20 cellular contexts compared by ENCODE assay signal in the genomic region with DNA sequence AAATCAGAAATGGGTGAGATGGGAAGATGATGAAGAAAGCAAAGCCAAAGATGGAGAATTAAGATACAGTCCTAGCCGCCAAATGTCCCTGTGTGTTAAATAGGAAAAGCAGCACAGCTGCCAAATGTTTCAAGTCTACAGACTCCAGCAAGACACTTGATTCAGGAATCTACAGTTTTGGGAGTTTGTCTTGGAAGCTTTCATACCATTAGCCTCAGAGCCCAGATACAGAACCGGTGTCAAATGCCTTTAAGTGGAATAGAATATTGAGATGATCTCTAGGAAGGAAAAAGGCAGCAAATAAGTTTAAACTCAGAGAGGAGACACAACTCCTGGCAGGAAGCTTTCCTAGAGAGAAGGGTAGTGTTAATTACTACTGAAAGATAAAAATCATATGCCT. TPM values are rescaled to one million over a fixed set of nuclear protein-coding genes. Genes with fewer than 3 reads are reported as not detected.
DNase-seq lines count a peak whose midpoint lies in the region; ATAC-seq and TF ChIP-seq lines count a peak whose summit lies in the region.
"Had no signal": no experiment of that assay in that cellular context is flagged by ENCODE, and none has a peak within 500 bp of the region (broad histone marks: within the 10 kb centered on the region; RNA-seq: fewer than 3 reads in every experiment).

No MANE protein-coding gene starts in this region.

- DNase-seq in SK-N-MC (ENCODE audit: low read depth, low spot score) (no peak), tibial artery (no peak), occipital lobe (lab: John Stamatoyannopoulos, UW) (no peak)
- DNase-seq in effector memory CD8-positive, alpha-beta T cell: no peak
- DNase-seq: 8988T; ACHN; AML-193; BE2C; CD4-positive, alpha-beta T cell; CD8-positive, alpha-beta memory T cell; DMS153; DND-41; H9 had no signal

- H3K9me3 ChIP-seq in SK-N-MC (ENCODE audit: low read depth, low read length) (no peaks in the 10 kb centered on the region), tibial artery (no peaks in the 10 kb centered on the region)
- H3K9me3 ChIP-seq: A549, BE2C had no signal

- H3K36me3 Mint-ChIP-seq in brain (no peaks in the 10 kb centered on the region), nephron (ENCODE audit: low read depth) (no peaks in the 10 kb centered on the region)
- H3K36me3 Mint-ChIP-seq in effector memory CD8-positive, alpha-beta T cell (ENCODE audit: insufficient read depth): no peaks in the 10 kb centered on the region
- H3K36me3 Mint-ChIP-seq: CD14-positive monocyte; CD8-positive, alpha-beta memory T cell had no signal

- H3K27me3 ChIP-seq in tibial artery: no peaks in the 10 kb centered on the region
- H3K27me3 ChIP-seq: BE2C had no signal

- no peak overlapping the region for H3K27ac ChIP-seq in SK-N-MC
- no peak overlapping the region for H3K27ac ChIP-seq in tibial artery
- H3K27ac ChIP-seq: A549; BLaER1 treated with 17β-estradiol and CSF1 and Interleukin-3, amounts not matched to agents 10 nM and 100 nM had no signal

- no peaks in the 10 kb centered on the region for H3K27me3 Mint-ChIP-seq in brain
- no peaks in the 10 kb centered on the region for H3K27me3 Mint-ChIP-seq in nephron (ENCODE audit: low read depth)
- H3K27me3 Mint-ChIP-seq in effector memory CD8-positive, alpha-beta T cell: peaks cover 0 to 7% of the 10 kb centered on the region in 2 donors

- H3K9ac ChIP-seq in SK-N-MC (ENCODE audit: insufficient read length): no peak overlapping the region
- H3K9ac ChIP-seq: BLaER1 treated with 17β-estradiol and CSF1 and Interleukin-3, amounts not matched to agents 10 nM and 100 nM had no signal

- TF ChIP-seq CTCF in brain (conservative IDR thresholded peaks at IDR 0.05) (no peak), nephron (IDR thresholded peaks at IDR 0.05; ENCODE audit: unreplicated experiment in 3 of 3) (no peak), tibial artery (IDR thresholded peaks at IDR 0.05) (no peak)

- H3K4me3 ChIP-seq in SK-N-MC: peak overlapping the region; percentile 44; the same call in 1 of the 2 replicates
- no peak overlapping the region for H3K4me3 ChIP-seq in tibial artery
- H3K4me3 ChIP-seq: A549; BLaER1 treated with 17β-estradiol and CSF1 and Interleukin-3, amounts not matched to agents 10 nM and 100 nM; GM23338 had no signal

- intact Hi-C loops in tibial artery (cut with DNase I; ENCODE audit: low total_unique reads): no loop called here

- ATAC-seq in effector memory CD8-positive, alpha-beta T cell (replicated peaks): no peak
- ATAC-seq: A549, GM23338, HCT116 had no signal

- H3K4me1 Mint-ChIP-seq in brain: peaks cover 13% of the 10 kb centered on the region
- peaks cover 21% of the 10 kb centered on the region for H3K4me1 Mint-ChIP-seq in nephron
- no peaks in the 10 kb centered on the region for H3K4me1 Mint-ChIP-seq in effector memory CD8-positive, alpha-beta T cell (ENCODE audit: low read depth in 2 of 2)
- H3K4me1 Mint-ChIP-seq: CD8-positive, alpha-beta memory T cell had no signal

- H3K9me3 Mint-ChIP-seq in brain (peaks cover 0 to 6% (median 0%) of the 10 kb centered on the region in 5 experiments), nephron (peaks cover 8% of the 10 kb centered on the region)
- H3K9me3 Mint-ChIP-seq in effector memory CD8-positive, alpha-beta T cell: no peaks in the 10 kb centered on the region
- H3K9me3 Mint-ChIP-seq: CD4-positive, alpha-beta T cell; CD8-positive, alpha-beta memory T cell; GM23338 had no signal

- H3K4me3 Mint-ChIP-seq in brain (no peak overlapping the region), nephron (no peak overlapping the region)
- no peak overlapping the region for H3K4me3 Mint-ChIP-seq in effector memory CD8-positive, alpha-beta T cell
- H3K4me3 Mint-ChIP-seq: CD14-positive monocyte; CD4-positive, alpha-beta T cell; CD8-positive, alpha-beta memory T cell; GM23338; H9 had no signal

- peak overlapping the region in 3 of 5 experiments; percentile 3 to 80 (median 13) for H3K27ac Mint-ChIP-seq in brain
- H3K27ac Mint-ChIP-seq in nephron: peak overlapping the region in 2 of 3 experiments; percentile 69 to 70
- H3K27ac Mint-ChIP-seq in effector memory CD8-positive, alpha-beta T cell: no peak overlapping the region
- H3K27ac Mint-ChIP-seq: CD14-positive monocyte; CD4-positive, alpha-beta T cell; CD8-positive, alpha-beta memory T cell; GM23338; H9 had no signal

- H3K4me1 ChIP-seq in tibial artery: no peaks in the 10 kb centered on the region
- H3K4me1 ChIP-seq: A549, BE2C had no signal

- H3K36me3 ChIP-seq in SK-N-MC (ENCODE audit: insufficient read depth, low read length) (no peaks in the 10 kb centered on the region), tibial artery (no peaks in the 10 kb centered on the region)
- H3K36me3 ChIP-seq: BE2C; BLaER1 treated with 17β-estradiol and CSF1 and Interleukin-3, amounts not matched to agents 10 nM and 100 nM had no signal

RNA-seq across cellular contexts. Expression of gene OPHN1, which starts 30.2 kb away (rescaled TPM):
- 6.8 TPM for polyA plus RNA-seq in brain (ENCODE audit: insufficient read depth, low read depth, low replicate concordance)
- total RNA-seq in occipital lobe: 50.8 TPM
- total RNA-seq: CD4-positive, alpha-beta T cell had no signal
- polyA plus RNA-seq: CD8-positive, alpha-beta memory T cell had no signal

Comparison
In these comparisons a context has a peak if more than half of its experiments do, and no peak if none do; other contexts are left out.
1. H3K27ac Mint-ChIP-seq: peak in brain (3 of 5) and nephron (2 of 3); none in effector memory CD8-positive, alpha-beta T cell (0 of 2).